In genomic region chr11:673866-674265, GRCh38 we compare ENCODE assay signal across 10 cellular contexts. TPM values are rescaled to one million over a fixed set of nuclear protein-coding genes. Genes with fewer than 3 reads are reported as not detected.
"Had no signal": no experiment of that assay in that cellular context is flagged by ENCODE, and none has a peak within 500 bp of the region (broad histone marks: within the 10 kb centered on the region; RNA-seq: fewer than 3 reads in every experiment).

No MANE protein-coding gene starts in this region.

- H3K27ac Mint-ChIP-seq: HFFc6 had no signal

- H3K4me1 Mint-ChIP-seq: IgD-negative memory B cell had no signal

- H3K4me3 Mint-ChIP-seq: HFFc6, IgD-negative memory B cell had no signal

- DNase-seq: GM23248, GOT3, H7, HFFc6, KBM-7 had no signal

- ATAC-seq: HCT116, HepG2 had no signal

- H3K9me3 Mint-ChIP-seq: HFFc6, IgD-negative memory B cell had no signal

- H3K27me3 Mint-ChIP-seq: IgD-negative memory B cell had no signal

RNA-seq across cellular contexts. Expression of gene DRD4, which starts 36.8 kb away (rescaled TPM):
- total RNA-seq: GM23248, H4 had no signal

RNA-seq across cellular contexts. Expression of gene SCT, which starts 46.9 kb away (rescaled TPM):
- total RNA-seq: GM23248, H4, H7, HepG2, HFFc6, HT1080 had no signal
